In the genomic region with DNA sequence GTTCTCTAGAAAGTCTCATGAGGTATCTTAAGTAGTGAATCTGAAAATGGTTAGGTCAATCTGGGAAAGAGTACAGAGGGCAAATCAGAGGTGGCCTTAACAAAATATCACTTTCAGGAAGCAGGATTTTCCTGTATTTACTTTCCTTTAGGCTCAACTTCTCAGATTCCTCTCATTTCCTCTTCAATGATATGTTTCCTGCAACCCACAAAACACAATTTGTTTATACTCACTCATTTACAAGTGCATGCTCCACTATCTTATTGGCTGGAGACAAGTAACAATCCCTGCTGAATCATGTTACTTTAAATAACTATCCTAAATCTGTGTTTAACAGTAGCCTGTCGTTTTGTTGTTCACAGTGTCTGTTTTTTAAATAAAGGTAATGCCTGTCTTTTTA, we compare ENCODE assay signal across 20 cellular contexts.
A peak's percentile ranks its signal among the peaks of the same experiment; 100 is the strongest.
DNase-seq lines count a peak whose midpoint lies in the region; TF ChIP-seq lines count a peak whose summit lies in the region.
"Had no signal": no experiment of that assay in that cellular context is flagged by ENCODE, and none has a peak within 500 bp of the region (broad histone marks: within the 10 kb centered on the region; RNA-seq: fewer than 3 reads in every experiment).

No MANE protein-coding gene starts in this region.

- no peak overlapping the region for H2BK5ac ChIP-seq in mesenchymal stem cell (ENCODE audit: low read depth, low read length, poor library complexity, severe bottlenecking)

- no peak overlapping the region for H3K4me2 ChIP-seq in mesenchymal stem cell (ENCODE audit: low read length, poor library complexity, severe bottlenecking)
- H3K4me2 ChIP-seq: GM23338 had no signal

- H3K18ac ChIP-seq in mesenchymal stem cell (ENCODE audit: low read depth in 1 of 2, low read length in 2 of 2), result no peak overlapping the region

- no CpG with 5 or more reads among the region's 1 CpG for WGBS in mesenchymal stem cell

- H3K4me3 Mint-ChIP-seq in endothelial cell (ENCODE audit: unreplicated experiment), result no peak overlapping the region
- H3K4me3 Mint-ChIP-seq: CD4-positive, CD25-positive, alpha-beta regulatory T cell; CD8-positive, alpha-beta memory T cell; GM23338; HFFc6 had no signal

- H2AFZ ChIP-seq in mesenchymal stem cell (ENCODE audit: low read depth, low read length), result no peak overlapping the region
- H2AFZ ChIP-seq: GM23338 had no signal

- H3K4me3 ChIP-seq in mesenchymal stem cell (ENCODE audit: insufficient read depth in 1 of 2, low read depth in 1 of 2, low read length in 2 of 2) (no peak overlapping the region), WERI-Rb-1 (ENCODE audit: low read depth, low read length) (no peak overlapping the region)
- H3K4me3 ChIP-seq: GM23338 had no signal

- H3K27ac Mint-ChIP-seq in endothelial cell (ENCODE audit: unreplicated experiment), result peak overlapping the region; percentile 85
- H3K27ac Mint-ChIP-seq: CD4-positive, CD25-positive, alpha-beta regulatory T cell; CD8-positive, alpha-beta memory T cell; GM23338; HFFc6 had no signal

- no peak overlapping the region for H3K9ac ChIP-seq in mesenchymal stem cell (ENCODE audit: low read length)

- H2AK5ac ChIP-seq in mesenchymal stem cell (ENCODE audit: low read length, severe bottlenecking), result no peak overlapping the region

- H3K27me3 ChIP-seq in mesenchymal stem cell (ENCODE audit: control insufficient read depth in 1 of 2, insufficient read depth in 1 of 2, low read length in 2 of 2) (no peaks in the 10 kb centered on the region), WERI-Rb-1 (ENCODE audit: insufficient read depth, low read depth, severe bottlenecking) (no peaks in the 10 kb centered on the region)
- H3K27me3 ChIP-seq: BE2C had no signal

- DNase-seq in DMS53 treated with DMSO at 0.1 percent for 48 hours (lab: John Stamatoyannopoulos, UW; ENCODE audit: unreplicated experiment) (peak; percentile 2), endothelial cell (ENCODE audit: low spot score) (no peak), mesenchymal stem cell (peak; percentile 58), SKM-1 treated with dmso at 0.1 percent for 144 hours (lab: John Stamatoyannopoulos, UW; ENCODE audit: unreplicated experiment) (no peak), WERI-Rb-1 (no peak)
- DNase-seq in activated CD8-positive, alpha-beta memory T cell treated with anti-CD3 and anti-CD28 coated beads for 24 hours, result no peak
- DNase-seq: ACHN; BE2C; C1 segment of cervical spinal cord; CD4-positive, CD25-positive, alpha-beta regulatory T cell; CD8-positive, alpha-beta memory T cell; COR-L47; DMS 273 treated with DMSO at 0.1 percent for 48 hours; DMS79 treated with DMSO at 0.1 percent for 48 hours; GF-D8; H7; HFFc6; IMR-90 had no signal

- peaks cover 6% of the 10 kb centered on the region for H3K27me3 Mint-ChIP-seq in endothelial cell (ENCODE audit: unreplicated experiment)
- H3K27me3 Mint-ChIP-seq: CD4-positive, CD25-positive, alpha-beta regulatory T cell; CD8-positive, alpha-beta memory T cell had no signal

- H2BK15ac ChIP-seq in mesenchymal stem cell (ENCODE audit: low read depth, poor library complexity, severe bottlenecking), result no peak overlapping the region

- H3K4me1 Mint-ChIP-seq in endothelial cell (ENCODE audit: unreplicated experiment), result peaks cover 21% of the 10 kb centered on the region
- H3K4me1 Mint-ChIP-seq: CD4-positive, CD25-positive, alpha-beta regulatory T cell; CD8-positive, alpha-beta memory T cell; GM23338 had no signal

- TF ChIP-seq CTCF in endothelial cell (IDR thresholded peaks at IDR 0.05; ENCODE audit: unreplicated experiment), result no peak
- no peak for TF ChIP-seq CTCF in WERI-Rb-1 (IDR thresholded peaks at IDR 0.05; ENCODE audit: low read depth, low read length)

- H3K27ac ChIP-seq in mesenchymal stem cell (ENCODE audit: low read length, poor library complexity, severe bottlenecking) (no peak overlapping the region), WERI-Rb-1 (no peak overlapping the region)
- H3K27ac ChIP-seq: HL-60 had no signal

- no peak overlapping the region for H3K4ac ChIP-seq in mesenchymal stem cell (ENCODE audit: low read depth in 1 of 2, low read length in 2 of 2)

- peaks cover 4% of the 10 kb centered on the region for H3K9me3 Mint-ChIP-seq in endothelial cell (ENCODE audit: unreplicated experiment)

- no peaks in the 10 kb centered on the region for H3K79me1 ChIP-seq in mesenchymal stem cell (replicated peaks; ENCODE audit: low read length, poor library complexity, severe bottlenecking)

- peaks cover 11% of the 10 kb centered on the region for H3K36me3 Mint-ChIP-seq in endothelial cell (ENCODE audit: low read depth, unreplicated experiment)
- H3K36me3 Mint-ChIP-seq: CD4-positive, CD25-positive, alpha-beta regulatory T cell; CD8-positive, alpha-beta memory T cell had no signal

- H3K23ac ChIP-seq in mesenchymal stem cell (ENCODE audit: low read length in 2 of 2), result no peak overlapping the region

- H2BK120ac ChIP-seq in mesenchymal stem cell (ENCODE audit: low read depth, low read length), result no peak overlapping the region

- H2BK12ac ChIP-seq in mesenchymal stem cell (ENCODE audit: low read length in 2 of 2), result no peak overlapping the region

- H4K91ac ChIP-seq in mesenchymal stem cell (ENCODE audit: low read length), result no peak overlapping the region

- no peak overlapping the region for H3K14ac ChIP-seq in mesenchymal stem cell (ENCODE audit: low read length in 2 of 2)

- no peaks in the 10 kb centered on the region for H3K36me3 ChIP-seq in mesenchymal stem cell (ENCODE audit: control insufficient read depth in 1 of 2, insufficient read depth in 2 of 2, low read depth in 1 of 2, low read length in 2 of 2)
- H3K36me3 ChIP-seq in WERI-Rb-1, result no peaks in the 10 kb centered on the region
- H3K36me3 ChIP-seq: BE2C had no signal

- H3K9me3 ChIP-seq in mesenchymal stem cell (ENCODE audit: control insufficient read depth, low read length) (no peaks in the 10 kb centered on the region), WERI-Rb-1 (ENCODE audit: severe bottlenecking) (no peaks in the 10 kb centered on the region)
- H3K9me3 ChIP-seq: BE2C had no signal

- H3K4me1 ChIP-seq in mesenchymal stem cell (ENCODE audit: control insufficient read depth, insufficient read depth, low read depth, low read length), result no peaks in the 10 kb centered on the region
- H3K4me1 ChIP-seq: BE2C had no signal

- H4K8ac ChIP-seq in mesenchymal stem cell (ENCODE audit: low read length), result no peak overlapping the region

Comparison
In these comparisons a context has a peak if more than half of its experiments do, and no peak if none do; other contexts are left out.
1. DNase-seq: peak in DMS53 treated with DMSO at 0.1 percent for 48 hours (single experiment) and mesenchymal stem cell (single experiment); none in endothelial cell (single experiment), activated CD8-positive, alpha-beta memory T cell treated with anti-CD3 and anti-CD28 coated beads for 24 hours (single experiment), SKM-1 treated with dmso at 0.1 percent for 144 hours (single experiment) and WERI-Rb-1 (single experiment).